Comparison of ENCODE assay signal across 8 cellular contexts in genomic region chr3:153160451-153161137, GRCh38. TPM values are rescaled to one million over a fixed set of nuclear protein-coding genes. Genes with fewer than 3 reads are reported as not detected.
A peak's percentile ranks its signal among the peaks of the same experiment; 100 is the strongest.
DNase-seq lines count a peak whose midpoint lies in the region; ATAC-seq and TF ChIP-seq lines count a peak whose summit lies in the region.

No MANE protein-coding gene starts in this region.

- peak overlapping the region; percentile 37 for H2AFZ ChIP-seq in neural cell (ENCODE audit: low read depth, low read length)

- TF ChIP-seq EP300 in neural cell (conservative IDR thresholded peaks at IDR 0.05; ENCODE audit: poor library complexity, severe bottlenecking) (peak; percentile 14), stomach (IDR thresholded peaks at IDR 0.05) (no peak)

- ATAC-seq in HG03378 (IDR thresholded peaks at IDR 0.05; ENCODE audit: unreplicated experiment): peak; percentile 43
- ATAC-seq in Panc1: peak; percentile 31

- H3K4me2 ChIP-seq in neural cell (ENCODE audit: low read length): peak overlapping the region; percentile 90

- peaks cover 25% of the 10 kb centered on the region for H3K4me1 Mint-ChIP-seq in activated T-helper 2 cell treated with anti-CD3 and anti-CD28 coated beads, Interferon-gamma antibody, Interleukin-2, Interleukin-4, amounts not matched to agents 10 μg/mL and 5 μg/mL and 100 μg/mL, durations not matched to agents 14 hours and 24 hours and 36 hours (ENCODE audit: low read depth)

- DNase-seq in BE2C: peak; percentile 16
- DNase-seq in Panc1 (ENCODE audit: low read depth, low spot score): peak; percentile 59
- DNase-seq in activated T-helper 2 cell treated with anti-CD3 and anti-CD28 coated beads, Interferon-gamma antibody, Interleukin-2, Interleukin-4, amounts not matched to agents 10 μg/mL and 5 μg/mL and 100 μg/mL, durations not matched to agents 14 hours and 24 hours and 36 hours (ENCODE audit: low spot score): peak; percentile 73
- peak; percentile 94 for DNase-seq in fibroblast of the aortic adventitia (ENCODE audit: low read depth)
- DNase-seq in stomach: peak; percentile 82

- intact Hi-C loops in Panc1 (cut with micrococcal nuclease; ENCODE audit: unreplicated experiment) (loop anchor here (2.0 to 10.0 kb wide), 3 partner anchors 118 to 604 kb away; no protein-coding TSS in a partner anchor), stomach (cut with DNase I; ENCODE audit: low total_unique reads) (no loop called here)
- intact Hi-C loops in activated T-helper 2 cell treated with anti-CD3 and anti-CD28 coated beads, Interferon-gamma antibody, Interleukin-2, Interleukin-4, amounts not matched to agents 10 μg/mL and 5 μg/mL and 100 μg/mL, durations not matched to agents 14 hours and 24 hours and 36 hours (cut with micrococcal nuclease): loop anchor here (1.0 to 10.0 kb wide), 7 partner anchors 22 to 1956 kb away; partner anchors contain the start of genes GPR171 and MBNL1

- H3K27me3 ChIP-seq in BE2C (peaks cover 18% of the 10 kb centered on the region), Panc1 (ENCODE audit: control insufficient read depth, insufficient read depth, low read length) (no peaks in the 10 kb centered on the region), neural cell (ENCODE audit: insufficient read depth, low read depth, low read length) (no peaks in the 10 kb centered on the region), stomach (no peaks in the 10 kb centered on the region)

- H3K4me3 ChIP-seq in BE2C (ENCODE audit: low read depth, low read length) (peak overlapping the region; percentile 79), Panc1 (ENCODE audit: low read depth in 2 of 2, low read length in 2 of 2) (peak overlapping the region; percentile 92 to 98), fibroblast of the aortic adventitia (ENCODE audit: low read depth, low read length) (peak overlapping the region; percentile 64), neural cell (ENCODE audit: low read length) (peak overlapping the region; percentile 91), stomach (peak overlapping the region; percentile 67 to 92 (median 88))

- no peaks in the 10 kb centered on the region for H3F3A ChIP-seq in neural cell (ENCODE audit: insufficient read depth, low read length, poor library complexity, severe bottlenecking)

- peak overlapping the region; percentile 97 for H3K27ac Mint-ChIP-seq in activated T-helper 2 cell treated with anti-CD3 and anti-CD28 coated beads, Interferon-gamma antibody, Interleukin-2, Interleukin-4, amounts not matched to agents 10 μg/mL and 5 μg/mL and 100 μg/mL, durations not matched to agents 14 hours and 24 hours and 36 hours

- POLR2A ChIA-PET in Panc1 (lab: Charles Lee): interaction anchor here (0.5 kb wide), 1 partner anchor 37 kb away, joined by 4 read pairs; no protein-coding TSS in a partner anchor

- H3K4me3 Mint-ChIP-seq in activated T-helper 2 cell treated with anti-CD3 and anti-CD28 coated beads, Interferon-gamma antibody, Interleukin-2, Interleukin-4, amounts not matched to agents 10 μg/mL and 5 μg/mL and 100 μg/mL, durations not matched to agents 14 hours and 24 hours and 36 hours (ENCODE audit: low read depth): peak overlapping the region; percentile 94

- no TSS peak for BruUV-seq in Panc1 (replicated peaks; lab: Mats Ljungman, UMichigan)

- H4K20me1 ChIP-seq in neural cell (ENCODE audit: insufficient read depth): no peaks in the 10 kb centered on the region

- H3K36me3 Mint-ChIP-seq in activated T-helper 2 cell treated with anti-CD3 and anti-CD28 coated beads, Interferon-gamma antibody, Interleukin-2, Interleukin-4, amounts not matched to agents 10 μg/mL and 5 μg/mL and 100 μg/mL, durations not matched to agents 14 hours and 24 hours and 36 hours (ENCODE audit: low read depth): peaks cover 27% of the 10 kb centered on the region

- TF ChIP-seq POLR2A in GM19193 (IDR thresholded peaks at IDR 0.05; ENCODE audit: extremely low read depth, insufficient read depth, insufficient read length) (peak; percentile 71), stomach (IDR thresholded peaks at IDR 0.05) (peak in 1 of 4 donors; percentile 20)

- 0 to 1% (median 0%) methylated on average over 27 to 43 of the region's 43 CpGs for WGBS in stomach, 5 donors

- CTCF ChIA-PET in Panc1 (lab: Charles Lee): interaction anchor here (1.1 to 1.6 kb wide), 2 partner anchors 19 to 118 kb away, joined by 3 to 7 read pairs; no protein-coding TSS in a partner anchor

- peaks cover 25% of the 10 kb centered on the region for H3K79me2 ChIP-seq in neural cell (replicated peaks; ENCODE audit: insufficient read depth, low read length)

- no peak for TF ChIP-seq RAD21 in neural cell (conservative IDR thresholded peaks at IDR 0.05)

- H3K9me3 ChIP-seq in BE2C: peaks cover 4% of the 10 kb centered on the region; the same call in 1 of the 2 replicates
- no peaks in the 10 kb centered on the region for H3K9me3 ChIP-seq in Panc1 (ENCODE audit: control insufficient read depth, insufficient read depth, low read depth, low read length)
- H3K9me3 ChIP-seq in neural cell (ENCODE audit: low read length): no peaks in the 10 kb centered on the region
- H3K9me3 ChIP-seq in stomach: no peaks in the 10 kb centered on the region

- TF ChIP-seq CTCF in BE2C (IDR thresholded peaks at IDR 0.05; ENCODE audit: low read depth, low read length): no peak
- no peak for TF ChIP-seq CTCF in Panc1 (IDR thresholded peaks at IDR 0.05)
- no peak for TF ChIP-seq CTCF in fibroblast of the aortic adventitia (IDR thresholded peaks at IDR 0.05; ENCODE audit: insufficient read depth, low read length)
- no peak for TF ChIP-seq CTCF in neural cell (IDR thresholded peaks at IDR 0.05; ENCODE audit: poor library complexity, severe bottlenecking)
- TF ChIP-seq CTCF in stomach (IDR thresholded peaks at IDR 0.05): no peak

- H3K9ac ChIP-seq in neural cell (ENCODE audit: low read length): peak overlapping the region; percentile 38

- in situ Hi-C loops in Panc1 (cut with HindIII; ENCODE audit: low pct_unique_long_range_greater_than_20kb, low sequenced_read_pairs): no loop called here

- no peaks in the 10 kb centered on the region for H3K9me3 Mint-ChIP-seq in activated T-helper 2 cell treated with anti-CD3 and anti-CD28 coated beads, Interferon-gamma antibody, Interleukin-2, Interleukin-4, amounts not matched to agents 10 μg/mL and 5 μg/mL and 100 μg/mL, durations not matched to agents 14 hours and 24 hours and 36 hours

- H3K9me2 ChIP-seq in neural cell (ENCODE audit: insufficient read depth, low read length): no peaks in the 10 kb centered on the region

- H3K36me3 ChIP-seq in BE2C: no peaks in the 10 kb centered on the region
- no peaks in the 10 kb centered on the region for H3K36me3 ChIP-seq in Panc1 (ENCODE audit: control insufficient read depth, insufficient read depth, low read length)
- no peaks in the 10 kb centered on the region for H3K36me3 ChIP-seq in neural cell (ENCODE audit: insufficient read depth, low read length)
- H3K36me3 ChIP-seq in stomach: no peaks in the 10 kb centered on the region

- no peaks in the 10 kb centered on the region for H3K27me3 Mint-ChIP-seq in activated T-helper 2 cell treated with anti-CD3 and anti-CD28 coated beads, Interferon-gamma antibody, Interleukin-2, Interleukin-4, amounts not matched to agents 10 μg/mL and 5 μg/mL and 100 μg/mL, durations not matched to agents 14 hours and 24 hours and 36 hours (ENCODE audit: low read depth)

- H3K27ac ChIP-seq in Panc1 (ENCODE audit: low read length) (peak overlapping the region; percentile 93), neural cell (ENCODE audit: low read length) (no peak overlapping the region), stomach (peak overlapping the region; percentile 87 to 99 (median 94))

- H3K4me1 ChIP-seq in BE2C (no peaks in the 10 kb centered on the region), Panc1 (ENCODE audit: control insufficient read depth, insufficient read depth, low read length) (peaks cover 22% of the 10 kb centered on the region), stomach (peaks cover 15 to 35% (median 30%) of the 10 kb centered on the region in 4 donors)

TF ChIP-seq in neural cell, 6 proteins besides CTCF, POLR2A, EP300 and RAD21:
- peak; percentile 24 for TF ChIP-seq SMC3 (conservative IDR thresholded peaks at IDR 0.05; ENCODE audit: poor library complexity)
- no peak for TF ChIP-seq REST (IDR thresholded peaks at IDR 0.05; ENCODE audit: borderline replicate concordance)

RNA-seq across cellular contexts. Expression of gene RAP2B, which starts 1.4 kb away (rescaled TPM):
- polyA plus RNA-seq in BE2C (2012; ENCODE audit: insufficient read depth, insufficient read length, low read depth): 0.28 TPM
- total RNA-seq in Panc1 (2021; ENCODE audit: unreplicated experiment) (14.7 TPM), fibroblast of the aortic adventitia (ENCODE audit: low replicate concordance) (24.8 and 49.5 TPM in 2 replicates), stomach (10 to 100 TPM in 4 of 5 donors, 1 to 10 TPM in 1; 1.2 to 30.7 (median 22.2) TPM)
- polyA plus RNA-seq in Panc1 (2012; ENCODE audit: insufficient read length): 7.6 TPM
- total RNA-seq in activated T-helper 2 cell treated with anti-CD3 and anti-CD28 coated beads, Interferon-gamma antibody, Interleukin-2, Interleukin-4, amounts not matched to agents 10 μg/mL and 5 μg/mL and 100 μg/mL, durations not matched to agents 14 hours and 24 hours and 36 hours: 13.7 and 14.0 TPM in 2 replicates
- polyA plus RNA-seq in neural cell (3.9 and 4.0 TPM in 2 replicates), stomach (1 to 10 TPM; 4.7 to 9.9 (median 4.9) TPM)
- 11.9 and 12.3 TPM in 2 replicates for polyA minus RNA-seq in neural cell

Comparison
In these comparisons a context has a peak if more than half of its experiments do, and no peak if none do; other contexts are left out.
1. DNase-seq: peak in every context shown above with its lines; median percentile 94 in fibroblast of the aortic adventitia; 82 in stomach; 73 in activated T-helper 2 cell treated with anti-CD3 and anti-CD28 coated beads, Interferon-gamma antibody, Interleukin-2, Interleukin-4, amounts not matched to agents 10 μg/mL and 5 μg/mL and 100 μg/mL, durations not matched to agents 14 hours and 24 hours and 36 hours; 59 in Panc1; 16 in BE2C.